ENCODE assay signal across 30 cellular contexts in the genomic region with DNA sequence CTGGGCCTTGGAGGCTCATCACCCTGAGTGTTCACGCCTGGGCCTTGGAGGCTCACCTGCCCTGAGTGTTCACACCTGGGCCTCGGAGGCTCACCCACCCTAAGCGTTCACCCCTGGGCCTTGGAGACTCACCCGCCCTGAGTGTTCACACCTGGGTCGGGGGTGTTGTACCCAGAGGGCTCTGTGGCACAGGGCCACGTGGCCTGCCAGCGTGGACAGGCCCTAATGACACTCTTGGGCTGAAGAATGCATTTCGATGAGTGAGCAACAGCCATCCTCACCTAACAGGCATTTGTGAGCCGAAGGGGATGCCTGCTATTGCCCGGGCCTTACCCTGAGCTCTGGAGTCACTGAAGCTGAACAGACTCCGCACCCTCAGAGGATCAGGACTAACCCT. TPM values are rescaled to one million over a fixed set of nuclear protein-coding genes. Genes with fewer than 3 reads are reported as not detected.
DNase-seq lines count a peak whose midpoint lies in the region; TF ChIP-seq lines count a peak whose summit lies in the region.
"Had no signal": no experiment of that assay in that cellular context is flagged by ENCODE, and none has a peak within 500 bp of the region (broad histone marks: within the 10 kb centered on the region; RNA-seq: fewer than 3 reads in every experiment).

No MANE protein-coding gene starts in this region.

- no peak overlapping the region for H3K4me3 ChIP-seq in endodermal cell (ENCODE audit: low read length)
- H3K4me3 ChIP-seq in liver (ENCODE audit: low read depth in 1 of 3, low read length in 3 of 3) = no peak overlapping the region
- H3K4me3 ChIP-seq in sigmoid colon = no peak overlapping the region
- H3K4me3 ChIP-seq: gastroesophageal sphincter, neural progenitor cell, psoas muscle, SJSA1, skin epidermis, thyroid gland, vagina had no signal

- H3K27ac ChIP-seq in endodermal cell (ENCODE audit: low read depth, low read length) = no peak overlapping the region
- peak overlapping the region; percentile 71 to 81 for H3K27ac ChIP-seq in liver (ENCODE audit: low read depth in 1 of 2, low read length in 2 of 2)
- no peak overlapping the region for H3K27ac ChIP-seq in sigmoid colon
- H3K27ac ChIP-seq: brain microvascular endothelial cell, gastroesophageal sphincter, neural progenitor cell, psoas muscle, SJSA1, skin epidermis, vagina, WERI-Rb-1 had no signal

- TF ChIP-seq POLR2A in sigmoid colon (IDR thresholded peaks at IDR 0.05) = no peak

- TF ChIP-seq RAD21 in liver (IDR thresholded peaks at IDR 0.05) = no peak

- peaks cover 28% of the 10 kb centered on the region for H3K9me3 Mint-ChIP-seq in activated T-cell treated with anti-CD3 and anti-CD28 coated beads, Interleukin-2, amount 50 U/mL, for 24 hours
- peaks cover 22% of the 10 kb centered on the region for H3K9me3 Mint-ChIP-seq in endodermal cell
- H3K9me3 Mint-ChIP-seq in activated naive CD4-positive, alpha-beta T cell treated with anti-CD3 and anti-CD28 coated beads, Interleukin-2, amount 10 ng/mL, durations not matched to agents 7 days and 5 days = peaks cover 18% of the 10 kb centered on the region

- H3K9ac ChIP-seq in endodermal cell (ENCODE audit: extremely low read depth, low read length, poor library complexity, severe bottlenecking) (no peak overlapping the region), liver (ENCODE audit: low read depth in 1 of 2, low read length in 2 of 2) (peak overlapping the region in 1 of 2 donors; percentile 84)
- H3K9ac ChIP-seq: neural progenitor cell had no signal

- H3K4me1 ChIP-seq in endodermal cell (ENCODE audit: control insufficient read depth, insufficient read depth, low read length) (no peaks in the 10 kb centered on the region), liver (ENCODE audit: control insufficient read depth in 4 of 4, insufficient read depth in 4 of 4, low read length in 3 of 4) (peaks cover 16 to 46% (median 35%) of the 10 kb centered on the region in 4 donors), sigmoid colon (no peaks in the 10 kb centered on the region)
- H3K4me1 ChIP-seq: gastroesophageal sphincter, neural progenitor cell, psoas muscle, SJSA1, vagina had no signal

- no peaks in the 10 kb centered on the region for H3K4me1 Mint-ChIP-seq in activated T-cell treated with anti-CD3 and anti-CD28 coated beads, Interleukin-2, amount 50 U/mL, for 24 hours (ENCODE audit: low read depth)
- no peaks in the 10 kb centered on the region for H3K4me1 Mint-ChIP-seq in endodermal cell
- H3K4me1 Mint-ChIP-seq in activated naive CD4-positive, alpha-beta T cell treated with anti-CD3 and anti-CD28 coated beads, Interleukin-2, amount 10 ng/mL, durations not matched to agents 7 days and 5 days = peaks cover 2% of the 10 kb centered on the region
- H3K4me1 Mint-ChIP-seq: activated CD4-positive, alpha-beta T cell treated with anti-CD3 and anti-CD28 coated beads, Interleukin-2, amount 10 ng/mL, durations not matched to agents 24 days and 14 days; neural progenitor cell had no signal

- H3K27ac Mint-ChIP-seq in activated T-cell treated with anti-CD3 and anti-CD28 coated beads, Interleukin-2, amount 50 U/mL, for 24 hours = no peak overlapping the region
- no peak overlapping the region for H3K27ac Mint-ChIP-seq in endodermal cell
- no peak overlapping the region for H3K27ac Mint-ChIP-seq in activated naive CD4-positive, alpha-beta T cell treated with anti-CD3 and anti-CD28 coated beads, Interleukin-2, amount 10 ng/mL, durations not matched to agents 7 days and 5 days
- H3K27ac Mint-ChIP-seq: activated CD4-positive, alpha-beta T cell treated with anti-CD3 and anti-CD28 coated beads, Interleukin-2, amount 10 ng/mL, durations not matched to agents 24 days and 14 days; CD4-positive, alpha-beta T cell; HFFc6; neural progenitor cell; stimulated activated naive CD8-positive, alpha-beta T cell treated with anti-CD3 and anti-CD28 coated beads, Interleukin-15, Interleukin-2, amounts not matched to agents 100 ng/mL and 50 ng/mL, for 24 hours had no signal

- H3K27me3 ChIP-seq in endodermal cell (ENCODE audit: control insufficient read depth, insufficient read depth, low read length, poor library complexity, severe bottlenecking) = no peaks in the 10 kb centered on the region
- no peaks in the 10 kb centered on the region for H3K27me3 ChIP-seq in liver (ENCODE audit: control insufficient read depth in 4 of 4, insufficient read depth in 4 of 4, low read length in 3 of 4)
- no peaks in the 10 kb centered on the region for H3K27me3 ChIP-seq in sigmoid colon
- H3K27me3 ChIP-seq: brain microvascular endothelial cell, gastroesophageal sphincter, neural progenitor cell, SJSA1, thyroid gland, vagina had no signal

- H3K9me3 ChIP-seq in endodermal cell (ENCODE audit: control insufficient read depth, low read length) = peaks cover 26% of the 10 kb centered on the region
- H3K9me3 ChIP-seq in liver (ENCODE audit: control insufficient read depth in 4 of 4, low read length in 3 of 4) = peaks cover 0 to 5% (median 1%) of the 10 kb centered on the region in 4 donors
- H3K9me3 ChIP-seq in sigmoid colon = peaks cover 0 to 11% (median 7%) of the 10 kb centered on the region in 4 donors
- H3K9me3 ChIP-seq: SJSA1, thyroid gland had no signal

- intact Hi-C loops in sigmoid colon (cut with DNase I) = no loop called here

- no peak for TF ChIP-seq EP300 in sigmoid colon (IDR thresholded peaks at IDR 0.05)

- H3K36me3 ChIP-seq in endodermal cell (ENCODE audit: control insufficient read depth, insufficient read depth, low read length) (peaks cover 36% of the 10 kb centered on the region), liver (ENCODE audit: control insufficient read depth in 4 of 4, insufficient read depth in 3 of 4, low read depth in 1 of 4, low read length in 3 of 4) (peaks cover 0 to 11% (median 5%) of the 10 kb centered on the region in 4 donors), sigmoid colon (peaks cover 0 to 8% (median 0%) of the 10 kb centered on the region in 4 donors)
- H3K36me3 ChIP-seq: thyroid gland, vagina had no signal

- H3K36me3 Mint-ChIP-seq in activated T-cell treated with anti-CD3 and anti-CD28 coated beads, Interleukin-2, amount 50 U/mL, for 24 hours (ENCODE audit: low read depth) = peaks cover 63% of the 10 kb centered on the region
- peaks cover 54% of the 10 kb centered on the region for H3K36me3 Mint-ChIP-seq in endodermal cell (ENCODE audit: low read depth)
- H3K36me3 Mint-ChIP-seq in activated naive CD4-positive, alpha-beta T cell treated with anti-CD3 and anti-CD28 coated beads, Interleukin-2, amount 10 ng/mL, durations not matched to agents 7 days and 5 days = peaks cover 47% of the 10 kb centered on the region

- H3K27me3 Mint-ChIP-seq in activated T-cell treated with anti-CD3 and anti-CD28 coated beads, Interleukin-2, amount 50 U/mL, for 24 hours = no peaks in the 10 kb centered on the region
- H3K27me3 Mint-ChIP-seq in endodermal cell (ENCODE audit: insufficient read depth) = no peaks in the 10 kb centered on the region
- H3K27me3 Mint-ChIP-seq in activated naive CD4-positive, alpha-beta T cell treated with anti-CD3 and anti-CD28 coated beads, Interleukin-2, amount 10 ng/mL, durations not matched to agents 7 days and 5 days = no peaks in the 10 kb centered on the region
- H3K27me3 Mint-ChIP-seq: activated CD4-positive, alpha-beta T cell treated with anti-CD3 and anti-CD28 coated beads, Interleukin-2, amount 10 ng/mL, durations not matched to agents 24 days and 14 days; CD4-positive, alpha-beta T cell; stimulated activated naive CD8-positive, alpha-beta T cell treated with anti-CD3 and anti-CD28 coated beads, Interleukin-15, Interleukin-2, amounts not matched to agents 100 ng/mL and 50 ng/mL, for 24 hours had no signal

- TF ChIP-seq CTCF in endodermal cell (conservative IDR thresholded peaks at IDR 0.05) (no peak), liver (IDR thresholded peaks at IDR 0.05; ENCODE audit: low read depth, low read length, missing input control) (no peak), sigmoid colon (IDR thresholded peaks at IDR 0.05) (no peak)

- DNase-seq in activated T-cell treated with anti-CD3 and anti-CD28 coated beads, Interleukin-2, amount 50 U/mL, for 24 hours = peak; percentile 20
- DNase-seq in activated T-cell treated with anti-CD3 and anti-CD28 coated beads, Interleukin-2, amount 50 U/mL, for 48 hours = no peak
- DNase-seq in endodermal cell (peak; percentile 20), sigmoid colon (peak; percentile 46), NCI-H774 (lab: John Stamatoyannopoulos, UW) (no peak), DMS79 (lab: John Stamatoyannopoulos, UW) (no peak)
- DNase-seq in activated naive CD4-positive, alpha-beta T cell treated with anti-CD3 and anti-CD28 coated beads, Interleukin-2, amount 10 ng/mL, durations not matched to agents 7 days and 5 days = no peak
- DNase-seq: activated CD4-positive, alpha-beta T cell treated with anti-CD3 and anti-CD28 coated beads, Interleukin-2, amount 10 ng/mL, durations not matched to agents 24 days and 14 days; activated naive CD4-positive, alpha-beta T cell; activated T-cell treated with anti-CD3 and anti-CD28 coated beads, Interleukin-2, amount 50 U/mL, for 4 hours; brain microvascular endothelial cell; CD4-positive, alpha-beta T cell; GOT3; HFFc6; hippocampal formation; NCI-H1048; NCI-H1694 treated with DMSO at 0.1 percent for 48 hours; NCI-H446 treated with DMSO at 0.1 percent for 48 hours; NCI-H82; T1000; WERI-Rb-1 had no signal

- 92 to 100% methylated on average over 4 to 11 of the region's 11 CpGs for WGBS in endodermal cell (ENCODE audit: insufficient coverage in 1 of 2, insufficient read length in 1 of 2), 2 experiments
- WGBS in liver = 92% methylated on average over 11 of the region's 11 CpGs
- 94 to 96% methylated on average over 11 of the region's 11 CpGs for WGBS in sigmoid colon, 2 donors

- CTCF ChIA-PET in activated naive CD4-positive, alpha-beta T cell treated with anti-CD3 and anti-CD28 coated beads, Interleukin-2, amount 10 ng/mL, durations not matched to agents 7 days and 5 days (lab: Charles Lee) = no interaction called here

- H3K4me3 Mint-ChIP-seq in activated T-cell treated with anti-CD3 and anti-CD28 coated beads, Interleukin-2, amount 50 U/mL, for 24 hours = no peak overlapping the region
- no peak overlapping the region for H3K4me3 Mint-ChIP-seq in endodermal cell
- H3K4me3 Mint-ChIP-seq in activated naive CD4-positive, alpha-beta T cell treated with anti-CD3 and anti-CD28 coated beads, Interleukin-2, amount 10 ng/mL, durations not matched to agents 7 days and 5 days = no peak overlapping the region
- H3K4me3 Mint-ChIP-seq: activated CD4-positive, alpha-beta T cell treated with anti-CD3 and anti-CD28 coated beads, Interleukin-2, amount 10 ng/mL, durations not matched to agents 24 days and 14 days; activated T-cell treated with anti-CD3 and anti-CD28 coated beads, Interleukin-2, amount 50 U/mL, for 4 hours; CD4-positive, alpha-beta T cell; HFFc6; neural progenitor cell; stimulated activated naive CD8-positive, alpha-beta T cell treated with anti-CD3 and anti-CD28 coated beads, Interleukin-15, Interleukin-2, amounts not matched to agents 100 ng/mL and 50 ng/mL, for 24 hours had no signal

TF ChIP-seq in liver, 16 proteins besides CTCF, POLR2A, EP300 and RAD21 (continues in another document):
- TF ChIP-seq EGR1 (IDR thresholded peaks at IDR 0.05; ENCODE audit: low read depth in 2 of 2) = no peak

RNA-seq across cellular contexts. Expression of a gene that starts 17.5 kb away (rescaled TPM):
- total RNA-seq in endodermal cell (10 to 100 TPM; 28.8 to 29.4 TPM), liver (10 to 100 TPM; 13.0 to 13.1 TPM), sigmoid colon (1 to 10 TPM; 2.1 to 6.4 (median 2.5) TPM)
- polyA plus RNA-seq in endodermal cell (2013, experiment 1 of 2) = 19.9 TPM
- 16.4 TPM for polyA plus RNA-seq in endodermal cell (2013, experiment 2 of 2)
- polyA plus RNA-seq in liver (10 to 100 TPM in 1 of 2 donors, 1 to 10 TPM in 1; 8.4 to 28.0 TPM), sigmoid colon (10 to 100 TPM in 1 of 3 donors, 1 to 10 TPM in 2; 1.8 to 10.7 (median 3.2) TPM)

Comparison
In these comparisons a context has a peak if more than half of its experiments do, and no peak if none do; other contexts are left out.
1. DNase-seq: peak in activated T-cell treated with anti-CD3 and anti-CD28 coated beads, Interleukin-2, amount 50 U/mL, for 24 hours (single experiment), endodermal cell (single experiment) and sigmoid colon (single experiment); none in activated T-cell treated with anti-CD3 and anti-CD28 coated beads, Interleukin-2, amount 50 U/mL, for 48 hours (0 of 2), NCI-H774 (single experiment), DMS79 (single experiment) and activated naive CD4-positive, alpha-beta T cell treated with anti-CD3 and anti-CD28 coated beads, Interleukin-2, amount 10 ng/mL, durations not matched to agents 7 days and 5 days (single experiment).
2. H3K27ac ChIP-seq: peak in liver (2 of 2); none in endodermal cell (single experiment) and sigmoid colon (0 of 4).